Comparison of ENCODE assay signal across 8 cellular contexts in the genomic region with DNA sequence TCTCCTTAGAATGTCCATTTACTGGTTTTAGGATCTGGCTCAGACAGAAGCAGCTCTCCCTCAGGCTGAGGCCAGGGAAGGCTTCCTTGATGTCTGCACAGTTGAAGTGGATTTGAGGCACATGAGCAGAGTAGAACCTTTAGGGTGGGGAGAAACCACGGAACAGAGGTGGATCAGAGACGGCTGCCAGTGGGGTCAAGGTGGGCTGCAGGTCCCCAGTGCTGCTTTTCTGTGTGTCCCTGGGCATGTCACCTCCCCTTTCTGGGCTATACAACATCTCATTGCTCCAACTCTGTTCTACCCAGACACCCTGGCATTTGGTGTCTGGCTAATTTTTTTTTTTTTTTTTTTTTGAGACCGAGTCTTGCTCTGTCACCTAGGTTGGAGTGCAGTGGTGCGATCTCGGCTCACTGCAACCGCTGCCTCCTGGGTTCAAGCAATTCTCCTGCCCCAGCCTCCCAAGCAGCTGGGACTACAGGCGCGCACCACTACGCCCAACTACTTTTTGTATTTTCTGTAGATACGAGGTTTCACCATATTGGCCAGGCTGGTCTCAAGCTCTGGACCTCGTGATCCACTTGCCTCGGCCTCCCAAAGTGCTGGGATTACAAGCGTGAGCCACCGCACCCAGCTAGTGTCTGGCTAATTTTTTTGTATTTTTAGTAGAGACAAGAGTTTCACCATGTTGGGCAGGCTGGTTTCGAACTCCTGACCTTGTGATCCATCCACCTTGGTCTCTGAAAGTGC.
DNase-seq lines count a peak whose midpoint lies in the region; ATAC-seq and TF ChIP-seq lines count a peak whose summit lies in the region.
"Not testable (repeated sequence)": the region's sequence is repeated elsewhere in the genome, so short reads cannot be mapped to it uniquely, and the experiment has no call there.

No MANE protein-coding gene starts in this region.

- not testable (repeated sequence) for H3K9me3 Mint-ChIP-seq in CD4-positive, alpha-beta T cell; activated CD8-positive, alpha-beta T cell treated with anti-CD3 and anti-CD28 coated beads for 36 hours; activated naive CD4-positive, alpha-beta T cell treated with anti-CD3 and anti-CD28 coated beads for 36 hours

- not testable (repeated sequence) for TF ChIP-seq POLR2A in sigmoid colon (IDR thresholded peaks at IDR 0.05)

- CTCF ChIA-PET in CD4-positive, alpha-beta T cell (lab: Charles Lee); activated CD8-positive, alpha-beta T cell treated with anti-CD3 and anti-CD28 coated beads for 36 hours (lab: Charles Lee); activated naive CD4-positive, alpha-beta T cell treated with anti-CD3 and anti-CD28 coated beads for 36 hours (lab: Charles Lee); mammary epithelial cell (lab: Charles Lee; ENCODE audit: low non-redundant PET): not testable (repeated sequence)

- H3K36me3 ChIP-seq in mammary epithelial cell (ENCODE audit: insufficient read depth, low read length); lung (ENCODE audit: control insufficient read depth in 2 of 2, insufficient read depth in 2 of 2, low read length in 2 of 2); sigmoid colon: not testable (repeated sequence)

- DNase-seq in CD4-positive, alpha-beta T cell; activated CD8-positive, alpha-beta T cell treated with anti-CD3 and anti-CD28 coated beads for 36 hours; activated naive CD4-positive, alpha-beta T cell treated with anti-CD3 and anti-CD28 coated beads for 36 hours; mammary epithelial cell; epithelial cell of prostate (ENCODE audit: low read depth, low spot score): not testable (repeated sequence)
- peak; percentile 11 for DNase-seq in H4 (ENCODE audit: low spot score)
- peak; percentile 28 for DNase-seq in lung (ENCODE audit: low spot score)
- DNase-seq in sigmoid colon: peak; percentile 58

- H3K27ac Mint-ChIP-seq in CD4-positive, alpha-beta T cell: peak overlapping the region; percentile 71
- peak overlapping the region; percentile 37 for H3K27ac Mint-ChIP-seq in activated CD8-positive, alpha-beta T cell treated with anti-CD3 and anti-CD28 coated beads for 36 hours
- peak overlapping the region; percentile 82 for H3K27ac Mint-ChIP-seq in activated naive CD4-positive, alpha-beta T cell treated with anti-CD3 and anti-CD28 coated beads for 36 hours

- not testable (repeated sequence) for H3K27ac ChIP-seq in CD4-positive, alpha-beta T cell (ENCODE audit: low read depth, low read length); mammary epithelial cell (ENCODE audit: insufficient read depth, low read depth, low read length); lung (ENCODE audit: low read depth in 1 of 2, low read length in 1 of 2); sigmoid colon
- peak overlapping the region; percentile 24 for H3K27ac ChIP-seq in epithelial cell of prostate

- TF ChIP-seq EP300 in sigmoid colon (IDR thresholded peaks at IDR 0.05): not testable (repeated sequence)

- H3K27me3 Mint-ChIP-seq in CD4-positive, alpha-beta T cell; activated CD8-positive, alpha-beta T cell treated with anti-CD3 and anti-CD28 coated beads for 36 hours; activated naive CD4-positive, alpha-beta T cell treated with anti-CD3 and anti-CD28 coated beads for 36 hours (ENCODE audit: low read depth): not testable (repeated sequence)

- not testable (repeated sequence) for H3K36me3 Mint-ChIP-seq in CD4-positive, alpha-beta T cell (ENCODE audit: low read depth); activated CD8-positive, alpha-beta T cell treated with anti-CD3 and anti-CD28 coated beads for 36 hours (ENCODE audit: low read depth); activated naive CD4-positive, alpha-beta T cell treated with anti-CD3 and anti-CD28 coated beads for 36 hours (ENCODE audit: low read depth)

- H3K79me2 ChIP-seq in mammary epithelial cell (ENCODE audit: insufficient read depth, low read length): not testable (repeated sequence)

- H3K9ac ChIP-seq in mammary epithelial cell (ENCODE audit: insufficient read depth, low read length): not testable (repeated sequence)

- peak overlapping the region; percentile 54 for H3K4me2 ChIP-seq in mammary epithelial cell (ENCODE audit: insufficient read depth, low read depth, low read length)

- not testable (repeated sequence) for TF ChIP-seq CTCF in CD4-positive, alpha-beta T cell (IDR thresholded peaks at IDR 0.05); activated CD8-positive, alpha-beta T cell treated with anti-CD3 and anti-CD28 coated beads for 36 hours (IDR thresholded peaks at IDR 0.05); mammary epithelial cell (conservative IDR thresholded peaks at IDR 0.05 in 1 of 2, IDR thresholded peaks at IDR 0.05 in 1 of 2; ENCODE audit: extremely low read depth in 1 of 2, insufficient read depth in 1 of 2, low read depth in 1 of 2, low read length in 2 of 2); lung (IDR thresholded peaks at IDR 0.05; ENCODE audit: control extremely low read depth, extremely low read depth); sigmoid colon (IDR thresholded peaks at IDR 0.05)

- not testable (repeated sequence) for H3K4me3 Mint-ChIP-seq in CD4-positive, alpha-beta T cell
- H3K4me3 Mint-ChIP-seq in activated CD8-positive, alpha-beta T cell treated with anti-CD3 and anti-CD28 coated beads for 36 hours: peak overlapping the region; percentile 12
- H3K4me3 Mint-ChIP-seq in activated naive CD4-positive, alpha-beta T cell treated with anti-CD3 and anti-CD28 coated beads for 36 hours: peak overlapping the region; percentile 45

- H3K4me3 ChIP-seq in mammary epithelial cell (replicated peaks in 1 of 3; ENCODE audit: insufficient read depth in 1 of 3, low read depth in 2 of 3, low read length in 3 of 3); lung; sigmoid colon: not testable (repeated sequence)

- in situ Hi-C loops in mammary epithelial cell (cut with MboI; ENCODE audit: low sequenced_read_pairs in 2 of 2): not testable (repeated sequence)

- H3K9me3 ChIP-seq in CD4-positive, alpha-beta T cell (ENCODE audit: control insufficient read depth, low read length); mammary epithelial cell (replicated peaks; ENCODE audit: insufficient read depth, low read length); lung (ENCODE audit: control insufficient read depth in 2 of 2, insufficient read depth in 1 of 2, low read length in 1 of 2); sigmoid colon: not testable (repeated sequence)

- dilution Hi-C loops in mammary epithelial cell (cut with HindIII; ENCODE audit: low sequenced_read_pairs): not testable (repeated sequence)

- not testable (repeated sequence) for H3K4me1 ChIP-seq in mammary epithelial cell (ENCODE audit: insufficient read depth, low read length); lung (ENCODE audit: control insufficient read depth in 2 of 2, insufficient read depth in 2 of 2, low read length in 2 of 2); sigmoid colon

- BruUV-seq in mammary epithelial cell (replicated peaks; lab: Mats Ljungman, UMichigan): not testable (repeated sequence)

- WGBS in mammary epithelial cell (ENCODE audit: low coverage, missing lambda C conversion rate): 96% methylated on average over 14 of the region's 15 CpGs
- WGBS in lung, 2 donors: 90 to 93% methylated on average over 12 to 15 of the region's 15 CpGs
- 86 to 92% methylated on average over 15 of the region's 15 CpGs for WGBS in sigmoid colon, 2 donors

- H3K4me1 Mint-ChIP-seq in CD4-positive, alpha-beta T cell (ENCODE audit: low read depth): peaks cover 37% of the 10 kb centered on the region
- H3K4me1 Mint-ChIP-seq in activated CD8-positive, alpha-beta T cell treated with anti-CD3 and anti-CD28 coated beads for 36 hours (ENCODE audit: low read depth): peaks cover 18% of the 10 kb centered on the region
- peaks cover 51% of the 10 kb centered on the region for H3K4me1 Mint-ChIP-seq in activated naive CD4-positive, alpha-beta T cell treated with anti-CD3 and anti-CD28 coated beads for 36 hours (ENCODE audit: low read depth)

- not testable (repeated sequence) for H4K20me1 ChIP-seq in mammary epithelial cell (ENCODE audit: insufficient read depth, low read length)

- not testable (repeated sequence) for H2AFZ ChIP-seq in mammary epithelial cell (ENCODE audit: low read depth, low read length)

- not testable (repeated sequence) for H3K27me3 ChIP-seq in CD4-positive, alpha-beta T cell (ENCODE audit: control insufficient read depth, insufficient read depth, low read length); mammary epithelial cell (ENCODE audit: insufficient read depth, low read length); lung (ENCODE audit: control insufficient read depth, insufficient read depth); sigmoid colon

- POLR2A ChIA-PET in CD4-positive, alpha-beta T cell (lab: Charles Lee); activated CD8-positive, alpha-beta T cell treated with anti-CD3 and anti-CD28 coated beads for 36 hours (lab: Charles Lee): not testable (repeated sequence)

- intact Hi-C loops in CD4-positive, alpha-beta T cell (cut with DNase I, micrococcal nuclease); activated CD8-positive, alpha-beta T cell treated with anti-CD3 and anti-CD28 coated beads for 36 hours (cut with micrococcal nuclease); activated naive CD4-positive, alpha-beta T cell treated with anti-CD3 and anti-CD28 coated beads for 36 hours (cut with micrococcal nuclease); mammary epithelial cell (cut with micrococcal nuclease); sigmoid colon (cut with DNase I): not testable (repeated sequence)

- ATAC-seq in CD4-positive, alpha-beta T cell (ENCODE audit: poor library complexity); activated CD8-positive, alpha-beta T cell treated with anti-CD3 and anti-CD28 coated beads for 36 hours; lung (ENCODE audit: insufficient read depth, low FRiP score): not testable (repeated sequence)
